Comparison of ENCODE assay signal across 17 cellular contexts in genomic region chr4:114366368-114366767, GRCh38.
"Had no signal": no experiment of that assay in that cellular context is flagged by ENCODE, and none has a peak within 500 bp of the region (broad histone marks: within the 10 kb centered on the region; RNA-seq: fewer than 3 reads in every experiment).

No MANE protein-coding gene starts in this region.

- H3K9me3 Mint-ChIP-seq: dendritic cell treated with granulocyte-macrophage colony-stimulating factor and Interleukin-4, amounts not matched to agents 40 ng/mL and 50 ng/mL, for 4 days; effector memory CD8-positive, alpha-beta T cell; naive thymus-derived CD8-positive, alpha-beta T cell had no signal

- H3K27me3 Mint-ChIP-seq: dendritic cell treated with granulocyte-macrophage colony-stimulating factor and Interleukin-4, amounts not matched to agents 40 ng/mL and 50 ng/mL, for 4 days; effector memory CD8-positive, alpha-beta T cell; progenitor cell of endocrine pancreas had no signal

- ATAC-seq: effector memory CD8-positive, alpha-beta T cell; foreskin keratinocyte; left cardiac atrium; mucosa of descending colon; naive thymus-derived CD8-positive, alpha-beta T cell; pancreas; right cardiac atrium had no signal

- H3K4me1 Mint-ChIP-seq: immature natural killer cell; naive thymus-derived CD8-positive, alpha-beta T cell had no signal

- H3K27ac Mint-ChIP-seq: dendritic cell treated with granulocyte-macrophage colony-stimulating factor and Interleukin-4, amounts not matched to agents 40 ng/mL and 50 ng/mL, for 4 days; effector memory CD8-positive, alpha-beta T cell; immature natural killer cell; naive thymus-derived CD8-positive, alpha-beta T cell; progenitor cell of endocrine pancreas had no signal

- H3K4me3 Mint-ChIP-seq: dendritic cell treated with granulocyte-macrophage colony-stimulating factor and Interleukin-4, amounts not matched to agents 40 ng/mL and 50 ng/mL, for 4 days; effector memory CD8-positive, alpha-beta T cell; immature natural killer cell; naive thymus-derived CD8-positive, alpha-beta T cell had no signal

- DNase-seq: effector memory CD8-positive, alpha-beta T cell; foreskin keratinocyte; immature natural killer cell; kidney; left cardiac atrium; mammary epithelial cell; mucosa of descending colon; naive thymus-derived CD8-positive, alpha-beta T cell; pancreas; right cardiac atrium; stimulated activated CD4-positive, alpha-beta T cell treated with anti-CD3 and anti-CD28 coated beads, Interleukin-2, amount 100 ng/mL, for 48 hours; stimulated activated naive CD4-positive, alpha-beta T cell treated with Interleukin-2 at 50 U/mL for 16 hours; trophoblast cell had no signal

- H3K4me3 ChIP-seq: esophagus muscularis mucosa, mucosa of descending colon, pancreas, smooth muscle cell had no signal

- H3K36me3 Mint-ChIP-seq: immature natural killer cell; naive thymus-derived CD8-positive, alpha-beta T cell had no signal
